ENCODE assay signal across 18 cellular contexts in the genomic region with DNA sequence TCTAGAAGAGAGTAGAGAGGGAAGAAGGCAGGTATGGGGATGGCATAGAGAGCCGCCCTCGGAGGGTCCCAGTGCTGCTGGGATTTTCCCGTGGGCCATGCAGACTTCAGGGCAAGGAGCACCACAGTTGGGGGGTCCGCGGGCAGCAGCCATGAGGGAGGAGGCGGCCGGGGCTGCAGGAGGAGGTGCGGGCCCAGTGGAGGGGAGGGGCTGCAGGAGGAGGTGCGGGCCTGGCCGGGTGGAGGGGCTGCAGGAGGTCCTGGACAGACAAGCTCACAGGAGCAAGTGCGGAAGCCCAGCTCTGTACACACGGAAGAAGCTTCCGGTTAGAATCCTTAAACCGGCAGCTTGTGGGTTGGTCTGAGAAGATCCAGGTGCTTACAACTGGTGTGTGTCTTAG. TPM values are rescaled to one million over a fixed set of nuclear protein-coding genes. Genes with fewer than 3 reads are reported as not detected.
DNase-seq lines count a peak whose midpoint lies in the region; ATAC-seq, FAIRE-seq and TF ChIP-seq lines count a peak whose summit lies in the region.
"Had no signal": no experiment of that assay in that cellular context is flagged by ENCODE, and none has a peak within 500 bp of the region (broad histone marks: within the 10 kb centered on the region; RNA-seq: fewer than 3 reads in every experiment).

No MANE protein-coding gene starts in this region.

- no peak for TF ChIP-seq CTCF in H1 (IDR thresholded peaks at IDR 0.05; ENCODE audit: control extremely low read depth in 1 of 3, insufficient read depth in 1 of 3, low read depth in 1 of 3, low read length in 3 of 3)

- H4K8ac ChIP-seq in H1 (ENCODE audit: extremely low read depth, insufficient read depth, low read length) = no peak overlapping the region
- no peak overlapping the region for H4K8ac ChIP-seq in neuronal stem cell (ENCODE audit: low read depth, low read length)

- H3K27ac Mint-ChIP-seq in stimulated activated effector memory CD8-positive, alpha-beta T cell treated with anti-CD3 and anti-CD28 coated beads, Interleukin-12 subunit alpha, Interleukin-12 subunit beta, amount 100 ng/mL, for 72 hours = no peak overlapping the region
- H3K27ac Mint-ChIP-seq: CD4-positive, alpha-beta memory T cell had no signal

- H3K9me3 Mint-ChIP-seq in stimulated activated effector memory CD8-positive, alpha-beta T cell treated with anti-CD3 and anti-CD28 coated beads, Interleukin-12 subunit alpha, Interleukin-12 subunit beta, amount 100 ng/mL, for 72 hours = no peaks in the 10 kb centered on the region
- H3K9me3 Mint-ChIP-seq: CD4-positive, alpha-beta memory T cell had no signal

- peaks cover 0 to 19% (median 18%) of the 10 kb centered on the region in 4 experiments; a peak in 6 of 7 replicates for H3K4me1 ChIP-seq in H1 (replicated peaks in 1 of 4; ENCODE audit: control insufficient read depth in 3 of 4, insufficient read depth in 4 of 4, low read length in 3 of 4)
- H3K4me1 ChIP-seq in neuronal stem cell (ENCODE audit: control insufficient read depth in 2 of 2, insufficient read depth in 1 of 2, low read depth in 1 of 2, low read length in 2 of 2) = peaks cover 8 to 17% of the 10 kb centered on the region in 2 donors

- no peak overlapping the region for H3K4me3 ChIP-seq in H1 (ENCODE audit: extremely low read depth in 1 of 4, insufficient read depth in 2 of 4, low read depth in 3 of 4, low read length in 4 of 4)
- H3K4me3 ChIP-seq in neuronal stem cell (ENCODE audit: low read length in 2 of 2) = no peak overlapping the region

- no peak overlapping the region for H2BK120ac ChIP-seq in H1 (replicated peaks; ENCODE audit: low read depth, low read length)
- no peak overlapping the region for H2BK120ac ChIP-seq in neuronal stem cell (ENCODE audit: low read depth, low read length)

- no peaks in the 10 kb centered on the region for H3K79me1 ChIP-seq in H1 (ENCODE audit: low read depth, low read length)
- peaks cover 2% of the 10 kb centered on the region for H3K79me1 ChIP-seq in neuronal stem cell (ENCODE audit: low read depth, low read length)

- H3K9ac ChIP-seq in H1 (replicated peaks in 1 of 4; ENCODE audit: extremely low read depth in 1 of 4, low read depth in 3 of 4, low read length in 3 of 4) (no peak overlapping the region), neuronal stem cell (ENCODE audit: low read depth, low read length, poor library complexity) (no peak overlapping the region)

- H3K14ac ChIP-seq in H1 (ENCODE audit: insufficient read length) (no peak overlapping the region), neuronal stem cell (ENCODE audit: low read length) (no peak overlapping the region)

- no peaks in the 10 kb centered on the region for H4K20me1 ChIP-seq in H1 (replicated peaks in 1 of 2; ENCODE audit: control insufficient read depth in 1 of 2, insufficient read depth in 2 of 2, low read length in 2 of 2)

- H3K36me3 ChIP-seq in H1 (ENCODE audit: control insufficient read depth in 2 of 4, insufficient read depth in 4 of 4, low read length in 3 of 4) (0 out of 8 replicates have a peak, but pooled peaks cover 0 to 2% (median 0%) of the 10 kb centered on the region in 4 experiments), neuronal stem cell (replicated peaks in 1 of 2; ENCODE audit: control insufficient read depth in 2 of 2, insufficient read depth in 2 of 2, low read length in 2 of 2) (no peaks in the 10 kb centered on the region)

- H2BK20ac ChIP-seq in H1 (ENCODE audit: low read length) = no peak overlapping the region

- H2BK12ac ChIP-seq in H1 (ENCODE audit: low read depth, low read length) (peak overlapping the region; percentile 27; the same call in 1 of the 2 replicates), neuronal stem cell (ENCODE audit: low read length) (peak overlapping the region; percentile 22)

- H3K56ac ChIP-seq in H1 (replicated peaks; ENCODE audit: insufficient read length, low read depth, low read length) = no peak overlapping the region

- TF ChIP-seq POLR2A in H1 (IDR thresholded peaks at IDR 0.05; ENCODE audit: control extremely low read depth in 1 of 2, low read depth in 2 of 2, low read length in 2 of 2) = no peak

- H2AK5ac ChIP-seq in H1 (ENCODE audit: low read depth, low read length) = no peak overlapping the region
- no peak overlapping the region for H2AK5ac ChIP-seq in neuronal stem cell (ENCODE audit: low read depth, low read length)

- no peak overlapping the region for H3K4me3 Mint-ChIP-seq in stimulated activated effector memory CD8-positive, alpha-beta T cell treated with anti-CD3 and anti-CD28 coated beads, Interleukin-12 subunit alpha, Interleukin-12 subunit beta, amount 100 ng/mL, for 72 hours
- H3K4me3 Mint-ChIP-seq: CD4-positive, alpha-beta memory T cell had no signal

- no peak overlapping the region for H3K18ac ChIP-seq in H1 (ENCODE audit: extremely low read depth, low read length)
- H3K18ac ChIP-seq in neuronal stem cell (ENCODE audit: low read length) = no peak overlapping the region

- TF ChIP-seq RAD21 in H1 (IDR thresholded peaks at IDR 0.05 in 1 of 2, conservative IDR thresholded peaks at IDR 0.05 in 1 of 2; ENCODE audit: low read depth in 2 of 2, low read length in 2 of 2) = no peak

- DNase-seq in RPMI8226 (peak; percentile 45), H1 (ENCODE audit: low read depth in 1 of 2, low spot score in 2 of 2) (no peak), neuronal stem cell (ENCODE audit: low spot score) (no peak), NCI-H345 (lab: John Stamatoyannopoulos, UW) (no peak), kidney glomerular epithelial cell (lab: John Stamatoyannopoulos, UW) (no peak)
- DNase-seq in stimulated activated effector memory CD8-positive, alpha-beta T cell treated with anti-CD3 and anti-CD28 coated beads, Interleukin-12 subunit alpha, Interleukin-12 subunit beta, amount 100 ng/mL, for 72 hours (ENCODE audit: low spot score in 2 of 2) = no peak
- DNase-seq: C1 segment of cervical spinal cord; Calu3; CD4-positive, alpha-beta memory T cell; COR-L47; DMS53; DMS79 treated with DMSO at 0.1 percent for 48 hours; GOT3; H7; HCEC 1CT had no signal

- no peak overlapping the region for H3K4me2 ChIP-seq in H1 (ENCODE audit: insufficient read depth in 1 of 2, low read depth in 2 of 2, low read length in 2 of 2)
- no peak overlapping the region for H3K4me2 ChIP-seq in neuronal stem cell (ENCODE audit: insufficient read depth, low read length, poor library complexity, severe bottlenecking)

- no peaks in the 10 kb centered on the region for H3K79me2 ChIP-seq in H1 (ENCODE audit: control insufficient read depth in 1 of 2, insufficient read depth in 2 of 2, low read length in 2 of 2)

- H2AFZ ChIP-seq in H1 (ENCODE audit: low read length) (no peak overlapping the region), neuronal stem cell (ENCODE audit: low read length) (no peak overlapping the region)

- no peak overlapping the region for H3K4ac ChIP-seq in H1 (replicated peaks; ENCODE audit: insufficient read length, low read depth, low read length)
- H3K4ac ChIP-seq in neuronal stem cell (ENCODE audit: low read length) = no peak overlapping the region

- no peak overlapping the region for H2BK15ac ChIP-seq in H1 (ENCODE audit: low read length)
- no peak overlapping the region for H2BK15ac ChIP-seq in neuronal stem cell (ENCODE audit: low read length)

- no peak overlapping the region for H4K5ac ChIP-seq in H1 (ENCODE audit: insufficient read length, low read depth, low read length)

- H3K23ac ChIP-seq in H1 (ENCODE audit: insufficient read length) (no peak overlapping the region), neuronal stem cell (ENCODE audit: low read depth, low read length, poor library complexity) (peak overlapping the region; percentile 65)

- H3K4me1 Mint-ChIP-seq in stimulated activated effector memory CD8-positive, alpha-beta T cell treated with anti-CD3 and anti-CD28 coated beads, Interleukin-12 subunit alpha, Interleukin-12 subunit beta, amount 100 ng/mL, for 72 hours = no peaks in the 10 kb centered on the region
- H3K4me1 Mint-ChIP-seq: CD4-positive, alpha-beta memory T cell had no signal

- H3K27me3 ChIP-seq in H1 (replicated peaks in 1 of 4; ENCODE audit: control insufficient read depth in 3 of 4, extremely low read depth in 1 of 4, insufficient read depth in 3 of 4, low read length in 3 of 4) = peaks cover 0 to 3% (median 0%) of the 10 kb centered on the region in 4 experiments; a peak in 1 of 7 replicates
- H3K27me3 ChIP-seq in neuronal stem cell (ENCODE audit: control insufficient read depth in 3 of 3, insufficient read depth in 3 of 3, low read depth in 1 of 3, low read length in 3 of 3) = peaks cover 0 to 3% (median 0%) of the 10 kb centered on the region in 3 experiments

- peak overlapping the region; percentile 73 for H4K91ac ChIP-seq in H1 (replicated peaks; ENCODE audit: insufficient read length, low read length)
- no peak overlapping the region for H4K91ac ChIP-seq in neuronal stem cell (ENCODE audit: low read depth, low read length, poor library complexity)

- ATAC-seq in stimulated activated effector memory CD8-positive, alpha-beta T cell treated with anti-CD3 and anti-CD28 coated beads, Interleukin-12 subunit alpha, Interleukin-12 subunit beta, amount 100 ng/mL, for 72 hours = no peak

- H3K23me2 ChIP-seq in H1 (ENCODE audit: low read depth, low read length) = no peaks in the 10 kb centered on the region

- H3K9me3 ChIP-seq in H1 (ENCODE audit: insufficient read depth in 2 of 2, low read depth in 1 of 2, low read length in 1 of 2) (peaks cover 16 to 21% of the 10 kb centered on the region in 2 experiments; a peak in 3 of 4 replicates), neuronal stem cell (replicated peaks in 1 of 2; ENCODE audit: control insufficient read depth in 2 of 2, insufficient read depth in 1 of 2, low read depth in 1 of 2, low read length in 2 of 2) (peaks cover 0 to 14% of the 10 kb centered on the region in 2 donors)

- POLR2A ChIA-PET in H1 (lab: Charles Lee; ENCODE audit: partially characterized antibody) = interaction anchor here (0.7 kb wide), 1 partner anchor 38 kb away, joined by 3 read pairs; no protein-coding TSS in a partner anchor

- no peak overlapping the region for H3K27ac ChIP-seq in H1 (ENCODE audit: low read depth, low read length)
- no peak overlapping the region for H3K27ac ChIP-seq in neuronal stem cell (replicated peaks; ENCODE audit: low read length)

- CTCF ChIA-PET in H1 (lab: Charles Lee; ENCODE audit: partially characterized antibody) = interaction anchor here (0.7 to 6.3 kb wide), 4 partner anchors 15 to 172 kb away, joined by 3 to 67 read pairs (median 3); no protein-coding TSS in a partner anchor

- no peaks in the 10 kb centered on the region for H3K36me3 Mint-ChIP-seq in stimulated activated effector memory CD8-positive, alpha-beta T cell treated with anti-CD3 and anti-CD28 coated beads, Interleukin-12 subunit alpha, Interleukin-12 subunit beta, amount 100 ng/mL, for 72 hours
- H3K36me3 Mint-ChIP-seq: CD4-positive, alpha-beta memory T cell had no signal

- FAIRE-seq in H1 (lab: Jason Lieb, UNC) = no peak
- FAIRE-seq: GM12892 had no signal

- no peak for TF ChIP-seq EP300 in H1 (IDR thresholded peaks at IDR 0.05; ENCODE audit: borderline replicate concordance in 1 of 2, low read depth in 2 of 2, low read length in 2 of 2)

- 91% methylated on average over 10 of the region's 14 CpGs; no CpG with 5 or more reads in 1 of the 2 experiments for WGBS in H1 (ENCODE audit: extremely low coverage in 1 of 2, insufficient coverage in 1 of 2, insufficient read length in 1 of 2, insufficient replicate concordance in 2 of 2, low coverage in 1 of 2, low lambda C conversion rate in 2 of 2, missing lambda C conversion rate in 1 of 2), 2 experiments
- no CpG with 5 or more reads among the region's 14 CpGs for WGBS in neuronal stem cell (ENCODE audit: extremely low coverage in 2 of 2, insufficient read length in 2 of 2, insufficient replicate concordance in 1 of 2), 2 donors

- H2BK5ac ChIP-seq in H1 (ENCODE audit: low read depth, low read length) (no peak overlapping the region), neuronal stem cell (ENCODE audit: low read length) (no peak overlapping the region)

RNA-seq across cellular contexts. Expression of a gene that starts 34.6 kb away (rescaled TPM):
- total RNA-seq in H1 (2021; fragmentation: NEBNext Ultra II Directional; extraction: Animal tissue kit (Norgen Biotek cat#: 25700)) = 2.7 and 5.7 TPM in 2 replicates
- 4.3 and 5.0 TPM in 2 replicates for polyA plus RNA-seq in H1 (2011; rRNA removed)
- polyA plus RNA-seq in H1 (2011; cell fraction: cytosol; rRNA removed) = 1.8 TPM
- polyA plus RNA-seq in H1 (2011; cell fraction: nucleus; rRNA removed) = 4.9 TPM
- polyA plus RNA-seq in H1 (2012, experiment 1 of 2) = 2.0 to 4.0 TPM (median 2.5 TPM) in 4 replicates
- 1.6 TPM for polyA plus RNA-seq in H1 (2012, experiment 2 of 2)
- 4.1 TPM for polyA plus RNA-seq in H1 (2013, experiment 1 of 2)
- polyA plus RNA-seq in H1 (2013, experiment 2 of 2) = 3.8 TPM
- polyA minus RNA-seq in H1 (2011; rRNA and poly(A)+ RNA removed) = 5.6 and 11.1 TPM in 2 replicates
- polyA minus RNA-seq in H1 (2011; cell fraction: cytosol; rRNA and poly(A)+ RNA removed) = 8.4 TPM
- 4.4 TPM for polyA minus RNA-seq in H1 (2011; cell fraction: nucleus; rRNA and poly(A)+ RNA removed)
- polyA plus RNA-seq in neuronal stem cell (2013, experiment 1 of 2) = 0.29 TPM
- polyA plus RNA-seq in neuronal stem cell (2013, experiment 2 of 2) = 0.19 TPM
- total RNA-seq: Calu3; CD4-positive, alpha-beta memory T cell; Daoy had no signal
- polyA plus RNA-seq: BJ; CD4-positive, alpha-beta memory T cell had no signal
